In genomic region chr1:234213576-234214128, GRCh38 we compare ENCODE assay signal across 8 cellular contexts.
DNase-seq lines count a peak whose midpoint lies in the region; ATAC-seq, FAIRE-seq and TF ChIP-seq lines count a peak whose summit lies in the region.

No MANE protein-coding gene starts in this region.

- no peaks in the 10 kb centered on the region for H3K9me3 ChIP-seq in CD4-positive, CD25-positive, alpha-beta regulatory T cell (ENCODE audit: control insufficient read depth in 2 of 2, low read length in 2 of 2)
- H3K9me3 ChIP-seq in HUES48 (ENCODE audit: control insufficient read depth, insufficient read depth, low read length) (no peaks in the 10 kb centered on the region; the same call in 1 of the 2 replicates), muscle layer of duodenum (ENCODE audit: control insufficient read depth in 1 of 2, low read length in 2 of 2) (no peaks in the 10 kb centered on the region)

- H3K4me1 Mint-ChIP-seq in CD4-positive, CD25-positive, alpha-beta regulatory T cell: peaks cover 5 to 47% (median 23%) of the 10 kb centered on the region in 4 donors

- H3K9ac ChIP-seq in HUES48 (ENCODE audit: low read depth, low read length): no peak overlapping the region

- H3K36me3 Mint-ChIP-seq in CD4-positive, CD25-positive, alpha-beta regulatory T cell: no peaks in the 10 kb centered on the region

- peaks cover 0 to 4% (median 0%) of the 10 kb centered on the region in 7 donors for H3K9me3 Mint-ChIP-seq in CD4-positive, CD25-positive, alpha-beta regulatory T cell

- H3K4me1 ChIP-seq in CD4-positive, CD25-positive, alpha-beta regulatory T cell (ENCODE audit: control insufficient read depth, insufficient read depth, low read length, poor library complexity, severe bottlenecking): peaks cover 31% of the 10 kb centered on the region
- H3K4me1 ChIP-seq in HUES48 (ENCODE audit: control insufficient read depth, insufficient read depth, low read length) (peaks cover 7% of the 10 kb centered on the region; the same call in 1 of the 2 replicates), muscle layer of duodenum (ENCODE audit: control insufficient read depth in 1 of 2, insufficient read depth in 2 of 2, low read length in 2 of 2) (peaks cover 0 to 23% of the 10 kb centered on the region in 2 donors)

- in situ Hi-C loops in astrocyte of the spinal cord (cut with HindIII; ENCODE audit: low sequenced_read_pairs): no loop called here

- H3K27me3 Mint-ChIP-seq in CD4-positive, CD25-positive, alpha-beta regulatory T cell: peaks cover 14% of the 10 kb centered on the region

- no peak for TF ChIP-seq CTCF in astrocyte of the spinal cord (IDR thresholded peaks at IDR 0.05; ENCODE audit: low read depth, low read length)

- H3K36me3 ChIP-seq in CD4-positive, CD25-positive, alpha-beta regulatory T cell (ENCODE audit: control insufficient read depth, insufficient read depth, low read length): no peaks in the 10 kb centered on the region
- H3K36me3 ChIP-seq in HUES48 (ENCODE audit: control insufficient read depth, insufficient read depth, low read length) (no peaks in the 10 kb centered on the region), muscle layer of duodenum (ENCODE audit: control insufficient read depth in 1 of 2, insufficient read depth in 2 of 2, low read length in 2 of 2) (no peaks in the 10 kb centered on the region)

- FAIRE-seq in H54 (lab: Jason Lieb, UNC): no peak

- peak in 1 of 3 donors; percentile 12 for DNase-seq in CD4-positive, CD25-positive, alpha-beta regulatory T cell
- DNase-seq in astrocyte of the spinal cord (ENCODE audit: low read depth, low spot score) (no peak), H54 (ENCODE audit: insufficient read length, low spot score) (no peak), cerebellar cortex (ENCODE audit: low spot score) (no peak), NCI-H146 treated with DMSO at 0.1 percent for 48 hours (lab: John Stamatoyannopoulos, UW; ENCODE audit: unreplicated experiment) (no peak)

- TF ChIP-seq POLR2A in H54 (IDR thresholded peaks at IDR 0.05; ENCODE audit: low read depth, low read length): no peak

- H3K27ac ChIP-seq in CD4-positive, CD25-positive, alpha-beta regulatory T cell (ENCODE audit: insufficient read depth, low read length, poor library complexity, severe bottlenecking): no peak overlapping the region
- H3K27ac ChIP-seq in HUES48 (ENCODE audit: low read depth, low read length): no peak overlapping the region
- H3K27ac ChIP-seq in muscle layer of duodenum (ENCODE audit: low read length): no peak overlapping the region

- ATAC-seq in CD4-positive, CD25-positive, alpha-beta regulatory T cell (ENCODE audit: low read depth in 2 of 2): peak in 1 of 2 donors; percentile 5
- ATAC-seq in HG03520 (IDR thresholded peaks at IDR 0.05; ENCODE audit: unreplicated experiment): no peak

- no peak overlapping the region for H3K4me3 ChIP-seq in CD4-positive, CD25-positive, alpha-beta regulatory T cell (ENCODE audit: low read depth, low read length)
- H3K4me3 ChIP-seq in HUES48 (ENCODE audit: low read depth, low read length): peak overlapping the region; percentile 84
- H3K4me3 ChIP-seq in astrocyte of the spinal cord (ENCODE audit: low read depth, low read length): peak overlapping the region; percentile 33
- peak overlapping the region; percentile 34 to 72 for H3K4me3 ChIP-seq in muscle layer of duodenum (ENCODE audit: low read depth in 1 of 2, low read length in 2 of 2)

- peak overlapping the region; percentile 82 to 89 (median 85) for H3K4me3 Mint-ChIP-seq in CD4-positive, CD25-positive, alpha-beta regulatory T cell

- peaks cover 3% of the 10 kb centered on the region for H3K27me3 ChIP-seq in CD4-positive, CD25-positive, alpha-beta regulatory T cell (ENCODE audit: control insufficient read depth, insufficient read depth, low read length)
- H3K27me3 ChIP-seq in HUES48 (ENCODE audit: control insufficient read depth, insufficient read depth, low read length) (peaks cover 22% of the 10 kb centered on the region), muscle layer of duodenum (ENCODE audit: low read depth, low read length) (peaks cover 9% of the 10 kb centered on the region)

- H3K27ac Mint-ChIP-seq in CD4-positive, CD25-positive, alpha-beta regulatory T cell: peak overlapping the region; percentile 54 to 87 (median 65)
